8 cellular contexts compared by ENCODE assay signal in genomic region chr17:49646391-49647255, GRCh38. TPM values are rescaled to one million over a fixed set of nuclear protein-coding genes. Genes with fewer than 3 reads are reported as not detected.
DNase-seq lines count a peak whose midpoint lies in the region; ATAC-seq, FAIRE-seq and TF ChIP-seq lines count a peak whose summit lies in the region.

No MANE protein-coding gene starts in this region.

- FAIRE-seq in GM18507 (lab: Jason Lieb, UNC) (peak; percentile 82), kidney (lab: Jason Lieb, UNC) (no peak)

- no peaks in the 10 kb centered on the region for H3K9me3 Mint-ChIP-seq in activated naive CD8-positive, alpha-beta T cell treated with anti-CD3 and anti-CD28 coated beads for 36 hours

- intact Hi-C loops in kidney (cut with DNase I): no loop called here

- H3K4me3 ChIP-seq in kidney (ENCODE audit: low read length in 2 of 2): no peak overlapping the region

- peaks cover 15% of the 10 kb centered on the region for H3K36me3 Mint-ChIP-seq in activated naive CD8-positive, alpha-beta T cell treated with anti-CD3 and anti-CD28 coated beads for 36 hours

- no peak for TF ChIP-seq CTCF in kidney (IDR thresholded peaks at IDR 0.05; ENCODE audit: borderline replicate concordance, extremely low read depth, insufficient read depth)

- no peaks in the 10 kb centered on the region for H3K36me3 ChIP-seq in kidney (ENCODE audit: control insufficient read depth in 1 of 2, insufficient read depth in 2 of 2, low read length in 2 of 2)

- H3K9me3 ChIP-seq in kidney (ENCODE audit: control insufficient read depth in 1 of 2, low read length in 2 of 2): no peaks in the 10 kb centered on the region

- peak overlapping the region; percentile 54 for H3K4me3 Mint-ChIP-seq in activated naive CD8-positive, alpha-beta T cell treated with anti-CD3 and anti-CD28 coated beads for 36 hours

- no peak overlapping the region for H3K9ac ChIP-seq in kidney (ENCODE audit: low read length in 2 of 2)

- DNase-seq in GM18507 (ENCODE audit: extremely low spot score, insufficient read length, low read depth) (peak; percentile 20), HPDE6-E6E7 (ENCODE audit: extremely low spot score) (peak; percentile 54), kidney (no peak), SKM-1 (lab: John Stamatoyannopoulos, UW; ENCODE audit: unreplicated experiment) (no peak), AML-193 (lab: John Stamatoyannopoulos, UW) (no peak)
- peak; percentile 70 for DNase-seq in activated naive CD8-positive, alpha-beta T cell treated with anti-CD3 and anti-CD28 coated beads for 36 hours
- DNase-seq in stimulated activated CD8-positive, alpha-beta memory T cell treated with anti-CD3 and anti-CD28 coated beads, Interleukin-4, amount 100 ng/mL, for 48 hours: peak; percentile 55

- H3K4me1 ChIP-seq in kidney (ENCODE audit: control insufficient read depth in 1 of 2, insufficient read depth in 1 of 2, low read depth in 1 of 2, low read length in 2 of 2): peaks cover 2 to 11% of the 10 kb centered on the region in 2 donors

- H3K27me3 Mint-ChIP-seq in activated naive CD8-positive, alpha-beta T cell treated with anti-CD3 and anti-CD28 coated beads for 36 hours: no peaks in the 10 kb centered on the region

- H3K4me1 Mint-ChIP-seq in activated naive CD8-positive, alpha-beta T cell treated with anti-CD3 and anti-CD28 coated beads for 36 hours: peaks cover 54% of the 10 kb centered on the region

- peak overlapping the region; percentile 11 to 45 for H3K27ac ChIP-seq in kidney (ENCODE audit: low read depth in 2 of 2, low read length in 2 of 2)

- peak overlapping the region; percentile 88 for H3K27ac Mint-ChIP-seq in activated naive CD8-positive, alpha-beta T cell treated with anti-CD3 and anti-CD28 coated beads for 36 hours

- no peak for ATAC-seq in HG02970 (IDR thresholded peaks at IDR 0.05; ENCODE audit: low FRiP score, unreplicated experiment)

RNA-seq across cellular contexts. Expression of gene SPOP, which starts 31.3 kb away (rescaled TPM):
- 10 to 100 TPM; 56.6 to 57.7 TPM for total RNA-seq in activated naive CD8-positive, alpha-beta T cell treated with anti-CD3 and anti-CD28 coated beads for 36 hours
- total RNA-seq in kidney: 73.8 TPM
- 28.2 TPM for polyA plus RNA-seq in kidney (ENCODE audit: insufficient read depth, low read depth, low replicate concordance)

Comparison
In these comparisons a context has a peak if more than half of its experiments do, and no peak if none do; other contexts are left out.
1. DNase-seq: peak in GM18507 (single experiment), HPDE6-E6E7 (single experiment), activated naive CD8-positive, alpha-beta T cell treated with anti-CD3 and anti-CD28 coated beads for 36 hours (single experiment) and stimulated activated CD8-positive, alpha-beta memory T cell treated with anti-CD3 and anti-CD28 coated beads, Interleukin-4, amount 100 ng/mL, for 48 hours (single experiment); none in kidney (single experiment), SKM-1 (single experiment) and AML-193 (0 of 2).